Comparison of ENCODE assay signal across 27 cellular contexts in the genomic region with DNA sequence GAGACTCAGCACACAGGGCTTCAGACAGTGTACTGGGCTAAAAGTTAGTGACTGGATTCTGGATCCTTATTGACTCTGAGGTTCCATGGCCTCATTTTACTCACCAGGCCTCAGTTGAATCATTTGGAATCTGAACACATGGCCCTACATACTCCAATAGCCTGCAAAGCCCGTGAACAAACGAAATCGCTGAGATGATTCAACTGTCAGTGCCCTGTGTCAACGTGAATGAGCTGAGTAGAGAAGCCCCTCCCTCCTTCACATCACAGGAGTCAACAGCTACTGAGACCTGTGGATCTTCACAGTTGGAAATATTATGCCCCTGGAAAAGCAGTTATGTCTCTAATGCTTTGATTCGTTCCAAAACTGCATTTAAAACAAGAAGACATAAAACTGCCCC.
"Had no signal": no experiment of that assay in that cellular context is flagged by ENCODE, and none has a peak within 500 bp of the region (broad histone marks: within the 10 kb centered on the region; RNA-seq: fewer than 3 reads in every experiment).

No MANE protein-coding gene starts in this region.

- H3K4me1 Mint-ChIP-seq: activated naive CD4-positive, alpha-beta T cell treated with anti-CD3 and anti-CD28 coated beads, Interleukin-2, amount 50 U/mL, for 24 hours; activated naive CD8-positive, alpha-beta T cell treated with anti-CD3 and anti-CD28 coated beads, Interleukin-2, amount 50 U/mL, for 24 hours; central memory CD8-positive, alpha-beta T cell had no signal

- H3K36me3 Mint-ChIP-seq: activated naive CD4-positive, alpha-beta T cell treated with anti-CD3 and anti-CD28 coated beads, Interleukin-2, amount 50 U/mL, for 24 hours had no signal

- H3K4me3 Mint-ChIP-seq: activated CD8-positive, alpha-beta T cell treated with anti-CD3 and anti-CD28 coated beads for 36 hours; activated naive CD4-positive, alpha-beta T cell treated with anti-CD3 and anti-CD28 coated beads, Interleukin-2, amount 50 U/mL, for 24 hours; activated naive CD8-positive, alpha-beta T cell treated with anti-CD3 and anti-CD28 coated beads, Interleukin-2, amount 50 U/mL, for 24 hours; activated T-cell treated with anti-CD3 and anti-CD28 coated beads, Interleukin-2, amount 50 U/mL, for 72 hours; central memory CD8-positive, alpha-beta T cell had no signal

- ATAC-seq: activated CD4-positive, CD25-positive, alpha-beta regulatory T cell treated with anti-CD3 and anti-CD28 coated beads, Interleukin-2, amount 50 U/mL, for 24 hours; activated CD8-positive, alpha-beta T cell treated with anti-CD3 and anti-CD28 coated beads for 36 hours; activated naive CD8-positive, alpha-beta T cell treated with anti-CD3 and anti-CD28 coated beads, Interleukin-2, amount 50 U/mL, for 24 hours; activated T-cell treated with anti-CD3 and anti-CD28 coated beads, Interleukin-2, amount 50 U/mL, for 72 hours; body of pancreas; Panc1 had no signal

- H3K27me3 Mint-ChIP-seq: activated CD8-positive, alpha-beta T cell treated with anti-CD3 and anti-CD28 coated beads for 36 hours; activated naive CD4-positive, alpha-beta T cell treated with anti-CD3 and anti-CD28 coated beads, Interleukin-2, amount 50 U/mL, for 24 hours had no signal

- DNase-seq: activated CD4-positive, alpha-beta T cell treated with anti-CD3 and anti-CD28 coated beads for 4 hours; activated CD8-positive, alpha-beta memory T cell treated with anti-CD3 and anti-CD28 coated beads, Interleukin-2, amount 50 U/mL, for 4 hours; activated CD8-positive, alpha-beta T cell treated with anti-CD3 and anti-CD28 coated beads for 36 hours; activated gamma-delta T cell treated with Interleukin-2 at 50 U/mL for 16 hours; activated naive CD8-positive, alpha-beta T cell treated with anti-CD3 and anti-CD28 coated beads, Interleukin-2, amount 50 U/mL, for 24 hours; activated T-cell treated with anti-CD3 and anti-CD28 coated beads, Interleukin-2, amount 50 U/mL, for 72 hours; amniotic stem cell; body of pancreas; cortex of kidney; NCI-H1092; NCI-H1436; NCI-H187 treated with DMSO at 0.1 percent for 48 hours; NCI-H2081 treated with DMSO at 0.1 percent for 48 hours; NCI-H2171 treated with DMSO at 0.1 percent for 48 hours; NCI-H226; NCI-H526 treated with DMSO at 0.1 percent for 48 hours; OCI-M1; Right ventricle myocardium superior; RPMI8226; SJCRH30; SK-N-SH; T-helper 1 cell had no signal

- H3K9me3 Mint-ChIP-seq: activated CD8-positive, alpha-beta T cell treated with anti-CD3 and anti-CD28 coated beads for 36 hours; activated naive CD4-positive, alpha-beta T cell treated with anti-CD3 and anti-CD28 coated beads, Interleukin-2, amount 50 U/mL, for 24 hours; activated naive CD8-positive, alpha-beta T cell treated with anti-CD3 and anti-CD28 coated beads, Interleukin-2, amount 50 U/mL, for 24 hours; activated T-cell treated with anti-CD3 and anti-CD28 coated beads, Interleukin-2, amount 50 U/mL, for 72 hours; activated T-helper 2 cell treated with anti-CD3 and anti-CD28 coated beads, Interferon-gamma antibody, Interleukin-2, Interleukin-4, amounts not matched to agents 10 μg/mL and 5 μg/mL and 100 μg/mL, durations not matched to agents 14 hours and 24 hours and 36 hours; central memory CD8-positive, alpha-beta T cell had no signal

- H3K27ac Mint-ChIP-seq: activated CD8-positive, alpha-beta T cell treated with anti-CD3 and anti-CD28 coated beads for 36 hours; activated naive CD4-positive, alpha-beta T cell treated with anti-CD3 and anti-CD28 coated beads, Interleukin-2, amount 50 U/mL, for 24 hours; activated naive CD8-positive, alpha-beta T cell treated with anti-CD3 and anti-CD28 coated beads, Interleukin-2, amount 50 U/mL, for 24 hours; activated T-cell treated with anti-CD3 and anti-CD28 coated beads, Interleukin-2, amount 50 U/mL, for 72 hours; activated T-helper 2 cell treated with anti-CD3 and anti-CD28 coated beads, Interferon-gamma antibody, Interleukin-2, Interleukin-4, amounts not matched to agents 10 μg/mL and 5 μg/mL and 100 μg/mL, durations not matched to agents 14 hours and 24 hours and 36 hours had no signal
